In genomic region chr15:41284425-41285177, GRCh38 we compare ENCODE assay signal across 8 cellular contexts. TPM values are rescaled to one million over a fixed set of nuclear protein-coding genes. Genes with fewer than 3 reads are reported as not detected.
DNase-seq lines count a peak whose midpoint lies in the region; ATAC-seq and TF ChIP-seq lines count a peak whose summit lies in the region.

No MANE protein-coding gene starts in this region.

- no peaks in the 10 kb centered on the region; the same call in 1 of the 2 replicates for H4K20me1 ChIP-seq in Karpas-422 (ENCODE audit: insufficient read depth, low read depth, low read length)

- peaks cover 45% of the 10 kb centered on the region for H3K4me1 ChIP-seq in Karpas-422 (ENCODE audit: low read length)
- peaks cover 25% of the 10 kb centered on the region for H3K4me1 ChIP-seq in skeletal muscle satellite cell (ENCODE audit: control insufficient read depth, insufficient read depth, low read length)

- peaks cover 43% of the 10 kb centered on the region for H3K36me3 ChIP-seq in Karpas-422 (ENCODE audit: insufficient read depth, low read length)
- peaks cover 38% of the 10 kb centered on the region for H3K36me3 ChIP-seq in skeletal muscle satellite cell (ENCODE audit: insufficient read depth, low read length)

- H3K9me3 ChIP-seq in Karpas-422 (ENCODE audit: low read length) (no peaks in the 10 kb centered on the region), skeletal muscle satellite cell (replicated peaks; ENCODE audit: low read length) (no peaks in the 10 kb centered on the region)

- DNase-seq in G401 (ENCODE audit: low spot score): peak; percentile 36
- peak; percentile 72 for DNase-seq in Karpas-422
- no peak for DNase-seq in astrocyte of the cerebellum (ENCODE audit: low read depth)
- DNase-seq in SKM-1 treated with dmso at 0.1 percent for 144 hours (lab: John Stamatoyannopoulos, UW; ENCODE audit: unreplicated experiment): no peak
- DNase-seq in stimulated activated naive CD4-positive, alpha-beta T cell treated with Interleukin-2 at 50 U/mL for 16 hours (lab: John Stamatoyannopoulos, UW): no peak

- H3K27ac ChIP-seq in Karpas-422 (ENCODE audit: low read length): peak overlapping the region; percentile 84

- H2AFZ ChIP-seq in Karpas-422 (ENCODE audit: low read length): no peak overlapping the region

- ATAC-seq in GM21786 (IDR thresholded peaks at IDR 0.05; ENCODE audit: unreplicated experiment): no peak

- H3K9me2 ChIP-seq in Karpas-422 (replicated peaks; ENCODE audit: insufficient read depth, low read length): no peaks in the 10 kb centered on the region

- H3K27me3 ChIP-seq in Karpas-422 (ENCODE audit: low read length) (no peaks in the 10 kb centered on the region), skeletal muscle satellite cell (ENCODE audit: control insufficient read depth, insufficient read depth, low read length) (no peaks in the 10 kb centered on the region)

- peak overlapping the region; percentile 86 for H3K4me3 ChIP-seq in Karpas-422 (ENCODE audit: low read length)
- H3K4me3 ChIP-seq in astrocyte of the cerebellum (ENCODE audit: low read depth, low read length): peak overlapping the region; percentile 97
- H3K4me3 ChIP-seq in iPS-11a (ENCODE audit: low read depth, low read length): peak overlapping the region; percentile 98
- peak overlapping the region; percentile 92 for H3K4me3 ChIP-seq in skeletal muscle satellite cell (ENCODE audit: low read length)

- peak overlapping the region; percentile 78 for H3K4me2 ChIP-seq in Karpas-422 (ENCODE audit: low read depth, low read length, poor library complexity, severe bottlenecking)
- H3K4me2 ChIP-seq in skeletal muscle satellite cell (ENCODE audit: low read length): peak overlapping the region; percentile 84

- no peak for TF ChIP-seq CTCF in astrocyte of the cerebellum (IDR thresholded peaks at IDR 0.05; ENCODE audit: low read depth, low read length, missing control alignments)

- H3K9ac ChIP-seq in Karpas-422 (ENCODE audit: low read length): peak overlapping the region; percentile 95
- H3K9ac ChIP-seq in skeletal muscle satellite cell (ENCODE audit: low read depth, low read length): peak overlapping the region; percentile 90

- H3K79me2 ChIP-seq in Karpas-422 (ENCODE audit: low read length): peaks cover 53% of the 10 kb centered on the region

- in situ Hi-C loops in G401 (cut with HindIII; ENCODE audit: low sequenced_read_pairs): no loop called here
- in situ Hi-C loops in astrocyte of the cerebellum (cut with HindIII; ENCODE audit: low sequenced_read_pairs): no loop called here

RNA-seq across cellular contexts. Expression of gene OIP5, which starts 47.8 kb away (rescaled TPM):
- total RNA-seq in G401 (2014; rRNA removed; shearing (Covaris generic)): 43.0 and 45.4 TPM in 2 replicates
- total RNA-seq in Karpas-422 (2014; rRNA removed; shearing (Covaris generic); ENCODE audit: low replicate concordance): 7.7 and 13.1 TPM in 2 replicates
- 5.1 and 9.4 TPM in 2 replicates for total RNA-seq in skeletal muscle satellite cell (2012; rRNA removed)

RNA-seq across cellular contexts. Expression of gene NUSAP1, which starts 48.1 kb away (rescaled TPM):
- 147 and 237 TPM in 2 replicates for total RNA-seq in G401 (2014; rRNA removed; shearing (Covaris generic))
- 115 and 213 TPM in 2 replicates for total RNA-seq in Karpas-422 (2014; rRNA removed; shearing (Covaris generic); ENCODE audit: low replicate concordance)
- total RNA-seq in skeletal muscle satellite cell (2012; rRNA removed): 38.3 and 42.4 TPM in 2 replicates

RNA-seq across cellular contexts. Expression of gene CHP1, which starts 53.5 kb away (rescaled TPM):
- total RNA-seq in G401 (2014; rRNA removed; shearing (Covaris generic)): 107 and 141 TPM in 2 replicates
- total RNA-seq in Karpas-422 (2014; rRNA removed; shearing (Covaris generic); ENCODE audit: low replicate concordance): 97.6 and 104 TPM in 2 replicates
- 73.8 and 81.7 TPM in 2 replicates for total RNA-seq in skeletal muscle satellite cell (2012; rRNA removed)

RNA-seq across cellular contexts. Expression of gene EXD1, which starts 54.0 kb away (rescaled TPM):
- 0.03 TPM in 1 of 2 replicates, not detected in the other for total RNA-seq in G401 (2014; rRNA removed; shearing (Covaris generic))
- not detected in 2 replicates for total RNA-seq in Karpas-422 (2014; rRNA removed; shearing (Covaris generic); ENCODE audit: low replicate concordance)
- total RNA-seq in skeletal muscle satellite cell (2012; rRNA removed): not detected in 2 replicates

Comparison
In these comparisons a context has a peak if more than half of its experiments do, and no peak if none do; other contexts are left out.
1. DNase-seq: peak in G401 (single experiment) and Karpas-422 (single experiment); none in astrocyte of the cerebellum (single experiment), SKM-1 treated with dmso at 0.1 percent for 144 hours (single experiment) and stimulated activated naive CD4-positive, alpha-beta T cell treated with Interleukin-2 at 50 U/mL for 16 hours (single experiment).
2. Peak in every context shown above with its lines, with median percentiles within 50 percentile points of each other: H3K4me3 ChIP-seq.